In genomic region chr5:135232958-135233357, GRCh38 we compare ENCODE assay signal across 15 cellular contexts.
DNase-seq lines count a peak whose midpoint lies in the region; ATAC-seq and TF ChIP-seq lines count a peak whose summit lies in the region.
"Had no signal": no experiment of that assay in that cellular context is flagged by ENCODE, and none has a peak within 500 bp of the region (broad histone marks: within the 10 kb centered on the region; RNA-seq: fewer than 3 reads in every experiment).

No MANE protein-coding gene starts in this region.

- peaks cover 4% of the 10 kb centered on the region for H3K4me1 Mint-ChIP-seq in glutamatergic neuron (ENCODE audit: low read depth, unreplicated experiment)
- H3K4me1 Mint-ChIP-seq: activated B cell treated with CpG ODN at 0.5 μM for 24 hours; central memory CD8-positive, alpha-beta T cell; memory B cell had no signal

- POLR2A ChIA-PET in HEK293T (lab: Yijun Ruan, JAX): no interaction called here

- no peaks in the 10 kb centered on the region for H3K79me2 ChIP-seq in GM23248 (ENCODE audit: insufficient read depth)

- 55 to 57% methylated on average over 8 of the region's 8 CpGs for WGBS in GM23248 (ENCODE audit: low coverage in 1 of 2, low lambda C conversion rate in 2 of 2, missing lambda C conversion rate in 2 of 2), 2 experiments

- H3K9me3 Mint-ChIP-seq in glutamatergic neuron (ENCODE audit: unreplicated experiment): peaks cover 1% of the 10 kb centered on the region
- H3K9me3 Mint-ChIP-seq: activated B cell treated with CpG ODN at 0.5 μM for 24 hours; central memory CD8-positive, alpha-beta T cell; memory B cell had no signal

- no peak overlapping the region for H3K9ac ChIP-seq in GM23248

- H3K27ac ChIP-seq in GM23248 (no peak overlapping the region), RWPE2 (ENCODE audit: poor library complexity, severe bottlenecking) (no peak overlapping the region)
- H3K27ac ChIP-seq: ovary had no signal

- CTCF ChIA-PET in HEK293T (lab: Yijun Ruan, JAX): interaction anchor here (0.6 kb wide), 1 partner anchor 87 kb away, joined by 3 read pairs; no protein-coding TSS in a partner anchor

- DNase-seq in GM23248 (peak; percentile 24), RWPE2 (ENCODE audit: low spot score) (peak; percentile 38), glutamatergic neuron (peak; percentile 8), renal cortical epithelial cell (ENCODE audit: low read depth) (peak; percentile 87), HuH-7.5 (ENCODE audit: low spot score) (no peak), glomerular visceral epithelial cell (ENCODE audit: extremely low spot score) (no peak), HEK293T (ENCODE audit: extremely low spot score) (no peak)
- DNase-seq in activated naive CD4-positive, alpha-beta T cell treated with Interleukin-2 at 50 U/mL for 16 hours: no peak
- DNase-seq: activated B cell treated with CpG ODN at 0.5 μM for 24 hours; activated naive CD4-positive, alpha-beta T cell treated with anti-CD3 and anti-CD28 coated beads, Interleukin-2, amount 50 U/mL, for 16 hours; SW 1271; trophoblast cell had no signal

- H3K27me3 ChIP-seq in GM23248 (replicated peaks; ENCODE audit: insufficient read depth) (no peaks in the 10 kb centered on the region), RWPE2 (ENCODE audit: insufficient read depth, poor library complexity, severe bottlenecking) (no peaks in the 10 kb centered on the region)
- H3K27me3 ChIP-seq: ovary had no signal

- H3K27me3 Mint-ChIP-seq in glutamatergic neuron (ENCODE audit: unreplicated experiment): peaks cover 1% of the 10 kb centered on the region
- H3K27me3 Mint-ChIP-seq: activated B cell treated with CpG ODN at 0.5 μM for 24 hours had no signal

- in situ Hi-C loops in GM23248 (cut with MboI): no loop called here

- no peak overlapping the region for H3K4me3 ChIP-seq in GM23248
- H3K4me3 ChIP-seq in RWPE2 (ENCODE audit: severe bottlenecking): no peak overlapping the region
- H3K4me3 ChIP-seq: ovary had no signal

- no peak overlapping the region for H2AFZ ChIP-seq in GM23248

- H3K4me1 ChIP-seq in GM23248 (ENCODE audit: insufficient read depth) (peaks cover 10% of the 10 kb centered on the region), RWPE2 (ENCODE audit: insufficient read depth, poor library complexity, severe bottlenecking) (no peaks in the 10 kb centered on the region)

- no peaks in the 10 kb centered on the region for H3F3A ChIP-seq in GM23248 (ENCODE audit: insufficient read depth)

- H3K36me3 Mint-ChIP-seq in glutamatergic neuron (ENCODE audit: unreplicated experiment): peaks cover 5% of the 10 kb centered on the region
- H3K36me3 Mint-ChIP-seq: memory B cell had no signal

- H3K4me3 Mint-ChIP-seq in glutamatergic neuron (ENCODE audit: unreplicated experiment): no peak overlapping the region
- H3K4me3 Mint-ChIP-seq: activated B cell treated with CpG ODN at 0.5 μM for 24 hours; central memory CD8-positive, alpha-beta T cell; memory B cell had no signal

- no peak overlapping the region for H3K27ac Mint-ChIP-seq in glutamatergic neuron (ENCODE audit: unreplicated experiment)
- H3K27ac Mint-ChIP-seq: activated B cell treated with CpG ODN at 0.5 μM for 24 hours, memory B cell had no signal

- H4K20me1 ChIP-seq in GM23248 (ENCODE audit: insufficient read depth): no peaks in the 10 kb centered on the region

- TF ChIP-seq CTCF in RWPE2 (IDR thresholded peaks at IDR 0.05; ENCODE audit: poor library complexity, severe bottlenecking) (no peak), glutamatergic neuron (IDR thresholded peaks at IDR 0.05; ENCODE audit: partially characterized antibody, unreplicated experiment) (no peak)

- no peaks in the 10 kb centered on the region for H3K9me3 ChIP-seq in GM23248 (ENCODE audit: low read depth)
- no peaks in the 10 kb centered on the region for H3K9me3 ChIP-seq in RWPE2 (ENCODE audit: severe bottlenecking)
- H3K9me3 ChIP-seq: ovary had no signal

- H3K9me2 ChIP-seq in GM23248 (ENCODE audit: insufficient read depth): no peaks in the 10 kb centered on the region

- no peak overlapping the region for H3K4me2 ChIP-seq in GM23248 (ENCODE audit: unreplicated experiment)

- no peaks in the 10 kb centered on the region for H3K36me3 ChIP-seq in GM23248 (ENCODE audit: low read depth)
- no peaks in the 10 kb centered on the region for H3K36me3 ChIP-seq in RWPE2 (ENCODE audit: low read depth)
- H3K36me3 ChIP-seq: ovary had no signal

- no peak for ATAC-seq in RWPE2 (ENCODE audit: low read depth)

TF ChIP-seq in HEK293T, 16 proteins besides CTCF, POLR2A, EP300 and RAD21:
- TF ChIP-seq PKNOX1 (IDR thresholded peaks at IDR 0.05): no peak
- TF ChIP-seq SP1 (IDR thresholded peaks at IDR 0.05): no peak
- TF ChIP-seq ARNT (IDR thresholded peaks at IDR 0.05): no peak
- no peak for TF ChIP-seq TARDBP (IDR thresholded peaks at IDR 0.05)
- TF ChIP-seq SUZ12 (IDR thresholded peaks at IDR 0.05): no peak
- no peak for TF ChIP-seq L3MBTL2 (conservative IDR thresholded peaks at IDR 0.05)
- TF ChIP-seq FOXK2 (IDR thresholded peaks at IDR 0.05): no peak
- TF ChIP-seq FOXA1 (IDR thresholded peaks at IDR 0.05): no peak

Comparison
In these comparisons a context has a peak if more than half of its experiments do, and no peak if none do; other contexts are left out.
1. DNase-seq: peak in GM23248 (single experiment), RWPE2 (single experiment), glutamatergic neuron (single experiment) and renal cortical epithelial cell (single experiment); none in HuH-7.5 (single experiment), glomerular visceral epithelial cell (single experiment), activated naive CD4-positive, alpha-beta T cell treated with Interleukin-2 at 50 U/mL for 16 hours (single experiment) and HEK293T (single experiment).